Comparison of ENCODE assay signal across 17 cellular contexts in genomic region chr13:29446016-29446415, GRCh38.
A peak's percentile ranks its signal among the peaks of the same experiment; 100 is the strongest.
DNase-seq lines count a peak whose midpoint lies in the region; ATAC-seq and TF ChIP-seq lines count a peak whose summit lies in the region.
"Had no signal": no experiment of that assay in that cellular context is flagged by ENCODE, and none has a peak within 500 bp of the region (broad histone marks: within the 10 kb centered on the region; RNA-seq: fewer than 3 reads in every experiment).

No MANE protein-coding gene starts in this region.

- H3K4me3 ChIP-seq in left ventricle myocardium inferior (no peak overlapping the region), epithelial cell of esophagus (ENCODE audit: low read length) (no peak overlapping the region)
- H3K4me3 ChIP-seq: A549; BLaER1 treated with 17β-estradiol and CSF1 and Interleukin-3, amounts not matched to agents 10 nM and 100 nM had no signal

- H3K36me3 ChIP-seq in left ventricle myocardium inferior, result no peaks in the 10 kb centered on the region
- H3K36me3 ChIP-seq: BLaER1 treated with 17β-estradiol and CSF1 and Interleukin-3, amounts not matched to agents 10 nM and 100 nM had no signal

- TF ChIP-seq CTCF in left ventricle myocardium inferior (IDR thresholded peaks at IDR 0.05; ENCODE audit: borderline replicate concordance) (no peak), epithelial cell of esophagus (IDR thresholded peaks at IDR 0.05; ENCODE audit: insufficient read depth, low read depth, low read length, missing control alignments) (no peak), foreskin keratinocyte (conservative IDR thresholded peaks at IDR 0.05) (no peak)

- ATAC-seq in Right ventricle myocardium superior (ENCODE audit: poor library complexity) (no peak), foreskin keratinocyte (peak; percentile 60), GM18870 (IDR thresholded peaks at IDR 0.05; ENCODE audit: unreplicated experiment) (no peak)
- ATAC-seq: A549; CD8-positive, alpha-beta T cell had no signal

- H3K4me1 ChIP-seq in left ventricle myocardium inferior (peaks cover 54% of the 10 kb centered on the region), foreskin keratinocyte (no peaks in the 10 kb centered on the region)
- H3K4me1 ChIP-seq: A549, Caco-2 had no signal

- intact Hi-C loops in left ventricle myocardium inferior (cut with micrococcal nuclease) (no loop called here), Right ventricle myocardium superior (cut with DNase I) (no loop called here)

- DNase-seq in left ventricle myocardium inferior, result no peak
- DNase-seq in Right ventricle myocardium superior, result no peak
- DNase-seq in epithelial cell of esophagus (ENCODE audit: low read depth), result peak; percentile 57
- no peak for DNase-seq in foreskin keratinocyte
- DNase-seq in stimulated activated CD4-positive, alpha-beta T cell treated with anti-CD3 and anti-CD28 coated beads, Interleukin-12 subunit alpha, Interleukin-12 subunit beta, amount 100 ng/mL, for 4 hours, result no peak
- DNase-seq: AML-193; Caco-2; Calu3; CD4-positive, alpha-beta T cell; CD8-positive, alpha-beta T cell; DMS79 treated with DMSO at 0.1 percent for 48 hours; GF-D8 had no signal

- H3K27ac ChIP-seq in left ventricle myocardium inferior (replicated peaks) (peak overlapping the region; percentile 5), foreskin keratinocyte (no peak overlapping the region)
- H3K27ac ChIP-seq: 22Rv1; A549; BLaER1 treated with 17β-estradiol and CSF1 and Interleukin-3, amounts not matched to agents 10 nM and 100 nM; C4-2B had no signal

- H3K27me3 ChIP-seq in left ventricle myocardium inferior (ENCODE audit: low read depth), result peaks cover 5% of the 10 kb centered on the region
- H3K27me3 ChIP-seq in foreskin keratinocyte, result peaks cover 11% of the 10 kb centered on the region
- H3K27me3 ChIP-seq: BLaER1 treated with 17β-estradiol and CSF1 and Interleukin-3, amounts not matched to agents 10 nM and 100 nM had no signal

- no peaks in the 10 kb centered on the region for H3K9me3 ChIP-seq in left ventricle myocardium inferior (replicated peaks)
- H3K9me3 ChIP-seq: A549; BLaER1 treated with 17β-estradiol and CSF1 and Interleukin-3, amounts not matched to agents 10 nM and 100 nM had no signal
